9 cellular contexts compared by ENCODE assay signal in genomic region chr6:130381459-130382380, GRCh38. TPM values are rescaled to one million over a fixed set of nuclear protein-coding genes. Genes with fewer than 3 reads are reported as not detected.
DNase-seq lines count a peak whose midpoint lies in the region; ATAC-seq and TF ChIP-seq lines count a peak whose summit lies in the region.
"Had no signal": no experiment of that assay in that cellular context is flagged by ENCODE, and none has a peak within 500 bp of the region (broad histone marks: within the 10 kb centered on the region; RNA-seq: fewer than 3 reads in every experiment).

No MANE protein-coding gene starts in this region.

- no peaks in the 10 kb centered on the region for H3K4me1 ChIP-seq in breast epithelium
- H3K4me1 ChIP-seq: right lobe of liver had no signal

- H3K4me3 Mint-ChIP-seq in activated T-cell treated with anti-CD3 and anti-CD28 coated beads, Interleukin-2, amount 50 U/mL, for 72 hours = peak overlapping the region in 1 of 2 donors; percentile 42
- H3K4me3 Mint-ChIP-seq in activated T-cell treated with anti-CD3 and anti-CD28 coated beads, Interleukin-2, amount 50 U/mL, for 24 hours = no peak overlapping the region
- no peak overlapping the region for H3K4me3 Mint-ChIP-seq in activated T-helper 2 cell treated with anti-CD3 and anti-CD28 coated beads, Interferon-gamma antibody, Interleukin-2, Interleukin-4, amounts not matched to agents 10 μg/mL and 5 μg/mL and 100 μg/mL, durations not matched to agents 14 hours and 24 hours and 36 hours (ENCODE audit: low read depth)
- no peak overlapping the region for H3K4me3 Mint-ChIP-seq in stimulated activated naive CD8-positive, alpha-beta T cell treated with anti-CD3 and anti-CD28 coated beads, Interleukin-15, amount 100 ng/mL, for 72 hours
- H3K4me3 Mint-ChIP-seq in progenitor cell of endocrine pancreas (ENCODE audit: low read depth) = no peak overlapping the region

- H3K27me3 Mint-ChIP-seq in activated T-cell treated with anti-CD3 and anti-CD28 coated beads, Interleukin-2, amount 50 U/mL, for 72 hours (ENCODE audit: low read depth) = no peaks in the 10 kb centered on the region
- no peaks in the 10 kb centered on the region for H3K27me3 Mint-ChIP-seq in activated T-cell treated with anti-CD3 and anti-CD28 coated beads, Interleukin-2, amount 50 U/mL, for 24 hours
- H3K27me3 Mint-ChIP-seq in activated T-helper 2 cell treated with anti-CD3 and anti-CD28 coated beads, Interferon-gamma antibody, Interleukin-2, Interleukin-4, amounts not matched to agents 10 μg/mL and 5 μg/mL and 100 μg/mL, durations not matched to agents 14 hours and 24 hours and 36 hours (ENCODE audit: low read depth) = peaks cover 12% of the 10 kb centered on the region
- H3K27me3 Mint-ChIP-seq in stimulated activated naive CD8-positive, alpha-beta T cell treated with anti-CD3 and anti-CD28 coated beads, Interleukin-15, amount 100 ng/mL, for 72 hours = no peaks in the 10 kb centered on the region
- no peaks in the 10 kb centered on the region for H3K27me3 Mint-ChIP-seq in progenitor cell of endocrine pancreas

- intact Hi-C loops in activated T-helper 2 cell treated with anti-CD3 and anti-CD28 coated beads, Interferon-gamma antibody, Interleukin-2, Interleukin-4, amounts not matched to agents 10 μg/mL and 5 μg/mL and 100 μg/mL, durations not matched to agents 14 hours and 24 hours and 36 hours (cut with micrococcal nuclease) = no loop called here
- intact Hi-C loops in breast epithelium (cut with DNase I; ENCODE audit: low total_unique reads) = no loop called here

- TF ChIP-seq POLR2A in breast epithelium (IDR thresholded peaks at IDR 0.05) = no peak

- DNase-seq in activated T-cell treated with anti-CD3 and anti-CD28 coated beads, Interleukin-2, amount 50 U/mL, for 72 hours = peak in 1 of 2 donors; percentile 25
- DNase-seq in activated T-cell treated with anti-CD3 and anti-CD28 coated beads, Interleukin-2, amount 50 U/mL, for 24 hours = no peak
- DNase-seq in activated T-helper 2 cell treated with anti-CD3 and anti-CD28 coated beads, Interferon-gamma antibody, Interleukin-2, Interleukin-4, amounts not matched to agents 10 μg/mL and 5 μg/mL and 100 μg/mL, durations not matched to agents 14 hours and 24 hours and 36 hours (ENCODE audit: low spot score) = peak; percentile 20
- DNase-seq in stimulated activated naive CD8-positive, alpha-beta T cell treated with anti-CD3 and anti-CD28 coated beads, Interleukin-15, amount 100 ng/mL, for 72 hours = peak in 1 of 2 donors; percentile 15
- DNase-seq in progenitor cell of endocrine pancreas (ENCODE audit: low spot score, unreplicated experiment) = no peak
- DNase-seq in breast epithelium (ENCODE audit: low spot score in 2 of 2) = no peak
- DNase-seq in medulla oblongata (ENCODE audit: extremely low spot score) = no peak
- DNase-seq: right lobe of liver had no signal

- H3K4me1 Mint-ChIP-seq in activated T-cell treated with anti-CD3 and anti-CD28 coated beads, Interleukin-2, amount 50 U/mL, for 72 hours (ENCODE audit: low read depth) = peaks cover 15% of the 10 kb centered on the region
- H3K4me1 Mint-ChIP-seq in activated T-cell treated with anti-CD3 and anti-CD28 coated beads, Interleukin-2, amount 50 U/mL, for 24 hours (ENCODE audit: low read depth) = peaks cover 18% of the 10 kb centered on the region
- peaks cover 23% of the 10 kb centered on the region for H3K4me1 Mint-ChIP-seq in activated T-helper 2 cell treated with anti-CD3 and anti-CD28 coated beads, Interferon-gamma antibody, Interleukin-2, Interleukin-4, amounts not matched to agents 10 μg/mL and 5 μg/mL and 100 μg/mL, durations not matched to agents 14 hours and 24 hours and 36 hours (ENCODE audit: low read depth)
- peaks cover 13% of the 10 kb centered on the region for H3K4me1 Mint-ChIP-seq in stimulated activated naive CD8-positive, alpha-beta T cell treated with anti-CD3 and anti-CD28 coated beads, Interleukin-15, amount 100 ng/mL, for 72 hours
- H3K4me1 Mint-ChIP-seq in progenitor cell of endocrine pancreas (ENCODE audit: low read depth) = peaks cover 5% of the 10 kb centered on the region

- no peaks in the 10 kb centered on the region for H3K36me3 Mint-ChIP-seq in activated T-cell treated with anti-CD3 and anti-CD28 coated beads, Interleukin-2, amount 50 U/mL, for 72 hours (ENCODE audit: insufficient read depth in 2 of 2)
- H3K36me3 Mint-ChIP-seq in activated T-cell treated with anti-CD3 and anti-CD28 coated beads, Interleukin-2, amount 50 U/mL, for 24 hours (ENCODE audit: low read depth) = no peaks in the 10 kb centered on the region
- H3K36me3 Mint-ChIP-seq in activated T-helper 2 cell treated with anti-CD3 and anti-CD28 coated beads, Interferon-gamma antibody, Interleukin-2, Interleukin-4, amounts not matched to agents 10 μg/mL and 5 μg/mL and 100 μg/mL, durations not matched to agents 14 hours and 24 hours and 36 hours (ENCODE audit: low read depth) = peaks cover 6% of the 10 kb centered on the region
- no peaks in the 10 kb centered on the region for H3K36me3 Mint-ChIP-seq in progenitor cell of endocrine pancreas (ENCODE audit: insufficient read depth)

- peak; percentile 55 to 79 for ATAC-seq in activated T-cell treated with anti-CD3 and anti-CD28 coated beads, Interleukin-2, amount 50 U/mL, for 72 hours (replicated peaks in 1 of 2)
- peak; percentile 73 for ATAC-seq in HG03280 (IDR thresholded peaks at IDR 0.05; ENCODE audit: unreplicated experiment)
- peak; percentile 86 for ATAC-seq in stimulated activated naive CD8-positive, alpha-beta T cell treated with anti-CD3 and anti-CD28 coated beads, Interleukin-15, amount 100 ng/mL, for 72 hours

- TF ChIP-seq CTCF in progenitor cell of endocrine pancreas (IDR thresholded peaks at IDR 0.05; ENCODE audit: unreplicated experiment) (no peak), breast epithelium (IDR thresholded peaks at IDR 0.05) (no peak)

- no peaks in the 10 kb centered on the region for H3K36me3 ChIP-seq in breast epithelium
- H3K36me3 ChIP-seq: right lobe of liver had no signal

- H3K9me3 ChIP-seq in breast epithelium = no peaks in the 10 kb centered on the region
- H3K9me3 ChIP-seq: right lobe of liver had no signal

- no peaks in the 10 kb centered on the region for H3K27me3 ChIP-seq in breast epithelium
- H3K27me3 ChIP-seq: right lobe of liver had no signal

- peak overlapping the region; percentile 68 for H3K27ac Mint-ChIP-seq in activated T-cell treated with anti-CD3 and anti-CD28 coated beads, Interleukin-2, amount 50 U/mL, for 72 hours
- H3K27ac Mint-ChIP-seq in activated T-cell treated with anti-CD3 and anti-CD28 coated beads, Interleukin-2, amount 50 U/mL, for 24 hours = no peak overlapping the region
- peak overlapping the region; percentile 13 for H3K27ac Mint-ChIP-seq in activated T-helper 2 cell treated with anti-CD3 and anti-CD28 coated beads, Interferon-gamma antibody, Interleukin-2, Interleukin-4, amounts not matched to agents 10 μg/mL and 5 μg/mL and 100 μg/mL, durations not matched to agents 14 hours and 24 hours and 36 hours
- peak overlapping the region in 1 of 2 donors; percentile 69 for H3K27ac Mint-ChIP-seq in stimulated activated naive CD8-positive, alpha-beta T cell treated with anti-CD3 and anti-CD28 coated beads, Interleukin-15, amount 100 ng/mL, for 72 hours
- no peak overlapping the region for H3K27ac Mint-ChIP-seq in progenitor cell of endocrine pancreas

- peak overlapping the region in 1 of 2 donors; percentile 83 for H3K27ac ChIP-seq in breast epithelium
- H3K27ac ChIP-seq: right lobe of liver had no signal

- no peaks in the 10 kb centered on the region for H3K9me3 Mint-ChIP-seq in activated T-cell treated with anti-CD3 and anti-CD28 coated beads, Interleukin-2, amount 50 U/mL, for 72 hours
- H3K9me3 Mint-ChIP-seq in activated T-cell treated with anti-CD3 and anti-CD28 coated beads, Interleukin-2, amount 50 U/mL, for 24 hours = no peaks in the 10 kb centered on the region
- H3K9me3 Mint-ChIP-seq in activated T-helper 2 cell treated with anti-CD3 and anti-CD28 coated beads, Interferon-gamma antibody, Interleukin-2, Interleukin-4, amounts not matched to agents 10 μg/mL and 5 μg/mL and 100 μg/mL, durations not matched to agents 14 hours and 24 hours and 36 hours = no peaks in the 10 kb centered on the region
- no peaks in the 10 kb centered on the region for H3K9me3 Mint-ChIP-seq in stimulated activated naive CD8-positive, alpha-beta T cell treated with anti-CD3 and anti-CD28 coated beads, Interleukin-15, amount 100 ng/mL, for 72 hours
- H3K9me3 Mint-ChIP-seq in progenitor cell of endocrine pancreas (ENCODE audit: low read depth) = no peaks in the 10 kb centered on the region

- H3K4me3 ChIP-seq in breast epithelium = no peak overlapping the region
- H3K4me3 ChIP-seq: right lobe of liver had no signal

RNA-seq across cellular contexts. Expression of gene TMEM200A, which starts 15.9 kb away (rescaled TPM):
- under 1 TPM; 0.53 to 0.67 TPM for total RNA-seq in activated T-cell treated with anti-CD3 and anti-CD28 coated beads, Interleukin-2, amount 50 U/mL, for 72 hours
- 1.1 and 1.3 TPM in 2 replicates for total RNA-seq in activated T-helper 2 cell treated with anti-CD3 and anti-CD28 coated beads, Interferon-gamma antibody, Interleukin-2, Interleukin-4, amounts not matched to agents 10 μg/mL and 5 μg/mL and 100 μg/mL, durations not matched to agents 14 hours and 24 hours and 36 hours
- 13.0 and 13.6 TPM in 2 replicates for total RNA-seq in progenitor cell of endocrine pancreas
- 1 to 10 TPM; 4.6 to 6.6 (median 4.8) TPM for total RNA-seq in breast epithelium

Comparison
In these comparisons a context has a peak if more than half of its experiments do, and no peak if none do; other contexts are left out.
1. H3K27ac Mint-ChIP-seq: peak in activated T-cell treated with anti-CD3 and anti-CD28 coated beads, Interleukin-2, amount 50 U/mL, for 72 hours (single experiment) and activated T-helper 2 cell treated with anti-CD3 and anti-CD28 coated beads, Interferon-gamma antibody, Interleukin-2, Interleukin-4, amounts not matched to agents 10 μg/mL and 5 μg/mL and 100 μg/mL, durations not matched to agents 14 hours and 24 hours and 36 hours (single experiment); none in activated T-cell treated with anti-CD3 and anti-CD28 coated beads, Interleukin-2, amount 50 U/mL, for 24 hours (single experiment) and progenitor cell of endocrine pancreas (single experiment).
2. Peak in every context shown above with its lines, with median percentiles within 50 percentile points of each other: ATAC-seq.